In genomic region chr1:15957221-15958090, GRCh38 we compare ENCODE assay signal across 12 cellular contexts. TPM values are rescaled to one million over a fixed set of nuclear protein-coding genes. Genes with fewer than 3 reads are reported as not detected.
DNase-seq lines count a peak whose midpoint lies in the region; ATAC-seq, FAIRE-seq and TF ChIP-seq lines count a peak whose summit lies in the region.
"Had no signal": no experiment of that assay in that cellular context is flagged by ENCODE, and none has a peak within 500 bp of the region (broad histone marks: within the 10 kb centered on the region; RNA-seq: fewer than 3 reads in every experiment).

No MANE protein-coding gene starts in this region.

- TF ChIP-seq EP300 in K562 (IDR thresholded peaks at IDR 0.05; ENCODE audit: low read length): no peak

- H3K4me1 ChIP-seq in K562 (replicated peaks in 1 of 2; ENCODE audit: control insufficient read depth in 2 of 2, insufficient read depth in 2 of 2, low read length in 2 of 2): peaks cover 24 to 26% of the 10 kb centered on the region in 2 experiments
- H3K4me1 ChIP-seq: prostate gland had no signal

- H3K9me1 ChIP-seq in K562 (ENCODE audit: control insufficient read depth, insufficient read depth, low read length): no peaks in the 10 kb centered on the region

- H3K4me3 ChIP-seq in HFF-Myc (replicated peaks; ENCODE audit: low read depth, low read length): no peak overlapping the region
- no peak overlapping the region for H3K4me3 ChIP-seq in K562
- H3K4me3 ChIP-seq: Peyer's patch, prostate gland had no signal

- H3K27me3 Mint-ChIP-seq in CD14-positive monocyte (ENCODE audit: low read depth in 3 of 3): no peaks in the 10 kb centered on the region
- H3K27me3 Mint-ChIP-seq in naive B cell: no peaks in the 10 kb centered on the region
- no peaks in the 10 kb centered on the region for H3K27me3 Mint-ChIP-seq in effector memory CD8-positive, alpha-beta T cell
- H3K27me3 Mint-ChIP-seq: dendritic cell treated with granulocyte-macrophage colony-stimulating factor and Interleukin-4, amounts not matched to agents 40 ng/mL and 50 ng/mL, for 4 days had no signal

- TF ChIP-seq RAD21 in K562 (CRISPR knock-in tag; conservative IDR thresholded peaks at IDR 0.05 in 1 of 2, IDR thresholded peaks at IDR 0.05 in 1 of 2): peak in 1 of 2 experiments; percentile 57; a peak in 3 of 4 replicates

- TF ChIP-seq POLR2A in K562 (conservative IDR thresholded peaks at IDR 0.05): no peak

- H4K20me1 ChIP-seq in K562 (replicated peaks; ENCODE audit: control insufficient read depth, insufficient read depth, low read length): no peaks in the 10 kb centered on the region

- no peaks in the 10 kb centered on the region for H3K9me3 Mint-ChIP-seq in CD14-positive monocyte
- no peaks in the 10 kb centered on the region for H3K9me3 Mint-ChIP-seq in naive B cell
- no peaks in the 10 kb centered on the region for H3K9me3 Mint-ChIP-seq in effector memory CD8-positive, alpha-beta T cell
- H3K9me3 Mint-ChIP-seq: dendritic cell treated with granulocyte-macrophage colony-stimulating factor and Interleukin-4, amounts not matched to agents 40 ng/mL and 50 ng/mL, for 4 days had no signal

- in situ Hi-C loops in K562 (cut with MboI): no loop called here

- H3K27ac Mint-ChIP-seq in CD14-positive monocyte (peak overlapping the region in 5 of 7 donors; percentile 39 to 81 (median 56)), naive B cell (peak overlapping the region in 4 of 6 donors; percentile 7 to 58 (median 18))
- peak overlapping the region in 1 of 2 donors; percentile 17 for H3K27ac Mint-ChIP-seq in effector memory CD8-positive, alpha-beta T cell

- peaks cover 31 to 48% of the 10 kb centered on the region in 2 donors for H3K36me3 Mint-ChIP-seq in CD14-positive monocyte
- peaks cover 0 to 16% of the 10 kb centered on the region in 2 donors for H3K36me3 Mint-ChIP-seq in naive B cell
- H3K36me3 Mint-ChIP-seq in effector memory CD8-positive, alpha-beta T cell (ENCODE audit: insufficient read depth): peaks cover 17% of the 10 kb centered on the region

- H3K4me1 Mint-ChIP-seq in CD14-positive monocyte (peaks cover 35% of the 10 kb centered on the region), naive B cell (peaks cover 47 to 63% (median 55%) of the 10 kb centered on the region in 3 donors)
- peaks cover 33 to 44% of the 10 kb centered on the region in 2 donors for H3K4me1 Mint-ChIP-seq in effector memory CD8-positive, alpha-beta T cell (ENCODE audit: low read depth in 2 of 2)

- peak; percentile 78 for ATAC-seq in K562
- no peak for ATAC-seq in naive B cell (ENCODE audit: low read depth in 2 of 2)
- no peak for ATAC-seq in HG03469 (IDR thresholded peaks at IDR 0.05; ENCODE audit: unreplicated experiment)
- ATAC-seq in effector memory CD8-positive, alpha-beta T cell (replicated peaks): no peak

- peaks cover 69% of the 10 kb centered on the region for H3K79me2 ChIP-seq in K562 (ENCODE audit: control insufficient read depth, insufficient read depth, low read length)

- FAIRE-seq in K562 (lab: Jason Lieb, UNC): peak; percentile 82

- POLR2A ChIA-PET in K562 (lab: Yijun Ruan, JAX): interaction anchor here (0.6 to 1.9 kb wide), 5 partner anchors 9 to 187 kb away, joined by 3 to 6 read pairs (median 3); no protein-coding TSS in a partner anchor

- no peak overlapping the region for H3K4me2 ChIP-seq in K562 (ENCODE audit: insufficient read depth, low read length)

- CTCF ChIA-PET in K562 (lab: Yijun Ruan, JAX; ENCODE audit: low intra/inter-chr PET ratio): interaction anchor here (1.5 kb wide), 1 partner anchor 165 kb away, joined by 8 read pairs; no protein-coding TSS in a partner anchor

- peaks cover 26% of the 10 kb centered on the region; the same call in 2 of the 3 replicates for H3K36me3 ChIP-seq in K562 (ENCODE audit: control insufficient read depth, insufficient read depth, low read length)
- H3K36me3 ChIP-seq: prostate gland had no signal

- DNase-seq in CD14-positive monocyte (ENCODE audit: low spot score): peak; percentile 36
- DNase-seq in HFF-Myc (ENCODE audit: extremely low read depth, low read depth): no peak
- peak; percentile 56 to 75 (median 65) for DNase-seq in K562 (ENCODE audit: extremely low read depth in 1 of 4, low spot score in 3 of 4)
- DNase-seq in naive B cell: no peak
- DNase-seq in stimulated activated CD4-positive, alpha-beta T cell treated with anti-CD3 and anti-CD28 coated beads, Interleukin-2, amount 100 ng/mL, for 48 hours: no peak
- no peak for DNase-seq in NCI-H526 (lab: John Stamatoyannopoulos, UW)
- DNase-seq in effector memory CD8-positive, alpha-beta T cell: no peak
- DNase-seq: NCI-H1105 had no signal

- H3K27me3 ChIP-seq in K562 (ENCODE audit: control insufficient read depth in 2 of 2, insufficient read depth in 2 of 2, low read length in 2 of 2): no peaks in the 10 kb centered on the region
- H3K27me3 ChIP-seq: Peyer's patch had no signal

- H3K4me3 Mint-ChIP-seq in CD14-positive monocyte (no peak overlapping the region), naive B cell (no peak overlapping the region)
- H3K4me3 Mint-ChIP-seq in effector memory CD8-positive, alpha-beta T cell: no peak overlapping the region
- H3K4me3 Mint-ChIP-seq: dendritic cell treated with granulocyte-macrophage colony-stimulating factor and Interleukin-4, amounts not matched to agents 40 ng/mL and 50 ng/mL, for 4 days had no signal

- H3K9ac ChIP-seq in K562 (ENCODE audit: insufficient read depth in 1 of 2, low read depth in 2 of 2, low read length in 2 of 2): peak overlapping the region in 1 of 2 experiments; percentile 62; a peak in 1 of 4 replicates

- BruUV-seq in K562 (replicated peaks; lab: Mats Ljungman, UMichigan): no TSS peak

- TF ChIP-seq CTCF in CD14-positive monocyte (IDR thresholded peaks at IDR 0.05): no peak
- TF ChIP-seq CTCF in HFF-Myc (IDR thresholded peaks at IDR 0.05; ENCODE audit: low read depth, low read length, missing control alignments): peak; percentile 33
- TF ChIP-seq CTCF in K562 (IDR thresholded peaks at IDR 0.05 in 2 of 3, conservative IDR thresholded peaks at IDR 0.05 in 1 of 3; ENCODE audit: insufficient read depth in 2 of 3, low read depth in 1 of 3, low read length in 3 of 3): peak; percentile 76 to 80 (median 77)

- intact Hi-C loops in CD14-positive monocyte (cut with micrococcal nuclease) (no loop called here), K562 (cut with micrococcal nuclease) (no loop called here)

- H2AFZ ChIP-seq in K562 (ENCODE audit: low read depth, low read length): no peak overlapping the region

- H3K27ac ChIP-seq in K562 (ENCODE audit: extremely low read depth, low read depth, low read length): peak overlapping the region; percentile 1; the same call in 2 of the 3 replicates
- H3K27ac ChIP-seq: Peyer's patch, prostate gland had no signal

- no peaks in the 10 kb centered on the region for H3K9me3 ChIP-seq in K562 (replicated peaks; ENCODE audit: control insufficient read depth, insufficient read depth, low read depth, low read length)
- H3K9me3 ChIP-seq: Peyer's patch, prostate gland had no signal

- 53% methylated on average over 14 of the region's 15 CpGs for WGBS in K562 (ENCODE audit: insufficient coverage, low coverage, missing lambda C conversion rate)

TF ChIP-seq in K562, 482 proteins besides CTCF, POLR2A, EP300 and RAD21 (continues in another document):
- no peak for TF ChIP-seq CEBPB (tag; IDR thresholded peaks at IDR 0.05)

RNA-seq across cellular contexts. Expression of gene ZBTB17, which starts 18.4 kb away (rescaled TPM):
- polyA plus RNA-seq in CD14-positive monocyte (1 to 10 TPM; 2.8 to 7.6 TPM), K562 (2011; rRNA removed) (43.4 and 71.1 TPM in 2 replicates), K562 (2014; fragmentation: Illumina TruSeq; extraction: Trizol) (15.1 and 31.6 TPM in 2 replicates), K562 (2014; fragmentation: Nextera tagmentation; extraction: Ambion mirVana) (1 to 10 TPM; 1.1 to 1.7 TPM), K562 (2014; rRNA removed) (50.3 and 54.1 TPM in 2 replicates), naive B cell (ENCODE audit: low read depth in 6 of 6) (10 to 100 TPM in 3 of 6 donors, 1 to 10 TPM in 3; 3.6 to 34.9 (median 10.0) TPM)
- 64.2 and 253 TPM in 2 replicates for total RNA-seq in K562 (2011; cell fraction: chromatin; rRNA removed; ENCODE audit: low replicate concordance)
- 186 and 214 TPM in 2 replicates for total RNA-seq in K562 (2011; cell fraction: nucleolus; rRNA removed)
- 76.0 and 95.5 TPM in 2 replicates for total RNA-seq in K562 (2011; cell fraction: nucleoplasm; rRNA removed)
- total RNA-seq in K562 (2014; rRNA removed) (43.3 and 54.0 TPM in 2 replicates), K562 (2014; rRNA removed; fragmentation: Illumina TruSeq; extraction: Trizol) (10.4 and 11.0 TPM in 2 replicates), K562 (2015; rRNA removed; fragmentation: Illumina TruSeq; extraction: Trizol) (29.6 and 33.2 TPM in 2 replicates), K562 (2021) (46.5 and 53.4 TPM in 2 replicates)
- 56.0 and 83.7 TPM in 2 replicates for polyA plus RNA-seq in K562 (2011; cell fraction: cytosol; rRNA removed)
- polyA plus RNA-seq in K562 (2011; cell fraction: nucleus; rRNA removed): 333 and 422 TPM in 2 replicates
- polyA plus RNA-seq in K562 (2012): 34.3 and 57.6 TPM in 2 replicates
- 22.8 and 30.5 TPM in 2 replicates for polyA minus RNA-seq in K562 (2011; rRNA and poly(A)+ RNA removed)
- 36.4 and 38.9 TPM in 2 replicates for polyA minus RNA-seq in K562 (2011; cell fraction: cytosol; rRNA and poly(A)+ RNA removed)
- polyA minus RNA-seq in K562 (2011; cell fraction: nucleus; rRNA and poly(A)+ RNA removed): 70.3 and 82.3 TPM in 2 replicates

RNA-seq across cellular contexts. Expression of gene SRARP, which starts 46.6 kb away (rescaled TPM):
- not detected for polyA plus RNA-seq in CD14-positive monocyte
- total RNA-seq in K562 (2011; cell fraction: chromatin; rRNA removed; ENCODE audit: low replicate concordance): not detected in 2 replicates
- total RNA-seq in K562 (2011; cell fraction: nucleolus; rRNA removed): not detected in 2 replicates
- not detected in 2 replicates for total RNA-seq in K562 (2011; cell fraction: nucleoplasm; rRNA removed)
- total RNA-seq in K562 (2014; rRNA removed): not detected in 2 replicates
- not detected in 2 replicates for total RNA-seq in K562 (2014; rRNA removed; fragmentation: Illumina TruSeq; extraction: Trizol)
- total RNA-seq in K562 (2015; rRNA removed; fragmentation: Illumina TruSeq; extraction: Trizol): not detected in 2 replicates
- total RNA-seq in K562 (2021): not detected in 2 replicates
- polyA plus RNA-seq in K562 (2011; rRNA removed): not detected in 2 replicates
- polyA plus RNA-seq in K562 (2011; cell fraction: cytosol; rRNA removed): not detected in 2 replicates
- not detected in 2 replicates for polyA plus RNA-seq in K562 (2011; cell fraction: nucleus; rRNA removed)
- not detected in 2 replicates for polyA plus RNA-seq in K562 (2012)
- not detected in 2 replicates for polyA plus RNA-seq in K562 (2014; fragmentation: Illumina TruSeq; extraction: Trizol)
- polyA plus RNA-seq in K562 (2014; fragmentation: Nextera tagmentation; extraction: Ambion mirVana): not detected
- polyA plus RNA-seq in K562 (2014; rRNA removed): not detected in 2 replicates
- polyA minus RNA-seq in K562 (2011; rRNA and poly(A)+ RNA removed): not detected in 2 replicates
- polyA minus RNA-seq in K562 (2011; cell fraction: cytosol; rRNA and poly(A)+ RNA removed): not detected in 2 replicates
- polyA minus RNA-seq in K562 (2011; cell fraction: nucleus; rRNA and poly(A)+ RNA removed): not detected in 2 replicates
- polyA plus RNA-seq in naive B cell (ENCODE audit: low read depth in 6 of 6): not detected
- total RNA-seq: Peyer's patch had no signal

Comparison
In these comparisons a context has a peak if more than half of its experiments do, and no peak if none do; other contexts are left out.
1. DNase-seq: peak in CD14-positive monocyte (single experiment) and K562 (4 of 4); none in HFF-Myc (single experiment), naive B cell (single experiment), stimulated activated CD4-positive, alpha-beta T cell treated with anti-CD3 and anti-CD28 coated beads, Interleukin-2, amount 100 ng/mL, for 48 hours (0 of 2), NCI-H526 (0 of 2) and effector memory CD8-positive, alpha-beta T cell (0 of 3).